8 cellular contexts compared by ENCODE assay signal in the genomic region with DNA sequence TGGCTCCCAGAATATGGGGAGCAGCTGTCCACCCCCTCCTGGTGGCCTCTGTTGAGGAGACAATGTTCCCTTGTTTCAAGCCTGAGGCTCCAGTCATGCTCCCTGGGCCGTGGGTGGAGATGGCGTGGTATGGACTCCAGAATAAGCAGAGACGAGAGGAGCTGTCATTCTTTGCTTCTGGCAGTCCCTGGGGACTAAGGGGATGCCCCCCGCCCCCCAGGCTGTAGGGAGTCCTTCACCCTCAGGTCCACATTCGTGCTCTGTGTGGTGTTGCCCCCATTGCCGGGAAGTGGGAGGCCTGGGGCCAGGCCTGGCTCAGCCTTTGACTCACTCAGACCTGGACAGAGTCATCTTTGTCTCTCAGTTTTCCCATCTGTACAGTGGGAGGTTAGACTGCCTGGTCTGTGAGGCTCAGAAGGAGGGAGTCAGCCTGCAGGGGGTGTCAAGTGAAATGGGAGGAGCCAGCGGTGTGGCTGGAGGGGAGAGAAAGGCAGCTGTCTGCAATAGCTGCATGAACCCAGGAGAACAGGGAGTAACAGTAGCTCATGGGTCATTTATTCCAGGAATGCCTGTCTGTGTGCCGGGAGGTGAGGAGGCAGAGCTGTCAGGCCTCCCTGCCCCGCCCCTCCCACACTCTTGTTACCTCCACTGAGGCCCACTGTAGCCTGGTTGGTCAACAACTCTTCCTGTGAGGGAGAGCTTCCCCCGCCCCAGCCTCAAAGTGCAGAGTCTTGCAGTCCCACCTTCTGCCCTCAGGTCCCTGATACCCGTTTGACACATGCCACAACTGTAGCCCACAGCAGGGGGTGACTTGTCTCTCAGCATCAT. TPM values are rescaled to one million over a fixed set of nuclear protein-coding genes. Genes with fewer than 3 reads are reported as not detected.
DNase-seq lines count a peak whose midpoint lies in the region; ATAC-seq, FAIRE-seq and TF ChIP-seq lines count a peak whose summit lies in the region.

No MANE protein-coding gene starts in this region.

- H3K27me3 ChIP-seq in HL-60 (ENCODE audit: insufficient read depth, poor library complexity, severe bottlenecking) = no peaks in the 10 kb centered on the region

- no peak for FAIRE-seq in D721Med (lab: Jason Lieb, UNC)

- H3K4me3 Mint-ChIP-seq in central memory CD8-positive, alpha-beta T cell = no peak overlapping the region
- H3K4me3 Mint-ChIP-seq in mesothelial cell of epicardium = peak overlapping the region; percentile 77

- ATAC-seq in central memory CD8-positive, alpha-beta T cell (replicated peaks; ENCODE audit: extremely low read depth, poor library complexity, severe bottlenecking) = peak; percentile 58
- ATAC-seq in HG03025 (IDR thresholded peaks at IDR 0.05; ENCODE audit: low FRiP score, unreplicated experiment) (no peak), HG03520 (IDR thresholded peaks at IDR 0.05; ENCODE audit: unreplicated experiment) (no peak)

- no peak overlapping the region for H3K4me3 ChIP-seq in HL-60 (replicated peaks; ENCODE audit: insufficient read depth, low read length)

- no peak for TF ChIP-seq CTCF in HL-60 (IDR thresholded peaks at IDR 0.05; ENCODE audit: insufficient read depth, low read length)
- no peak for TF ChIP-seq CTCF in mesothelial cell of epicardium (IDR thresholded peaks at IDR 0.05; ENCODE audit: unreplicated experiment)
- TF ChIP-seq CTCF in D721Med (IDR thresholded peaks at IDR 0.05; ENCODE audit: insufficient read depth, missing control alignments) = no peak

- no peaks in the 10 kb centered on the region for H3K36me3 Mint-ChIP-seq in central memory CD8-positive, alpha-beta T cell (ENCODE audit: insufficient read depth)
- H3K36me3 Mint-ChIP-seq in mesothelial cell of epicardium = peaks cover 9% of the 10 kb centered on the region

- H3K27me3 Mint-ChIP-seq in central memory CD8-positive, alpha-beta T cell = peaks cover 6% of the 10 kb centered on the region
- H3K27me3 Mint-ChIP-seq in mesothelial cell of epicardium (ENCODE audit: low read depth) = no peaks in the 10 kb centered on the region

- H3K9me3 Mint-ChIP-seq in central memory CD8-positive, alpha-beta T cell = no peaks in the 10 kb centered on the region
- H3K9me3 Mint-ChIP-seq in mesothelial cell of epicardium = no peaks in the 10 kb centered on the region

- DNase-seq in AG08396 (ENCODE audit: low spot score) (peak; percentile 61), HL-60 (ENCODE audit: low read depth in 1 of 2, low spot score in 1 of 2) (peak in 1 of 2 experiments; percentile 23), mesothelial cell of epicardium (ENCODE audit: low spot score in 2 of 2, unreplicated experiment in 2 of 2) (no peak), D721Med (ENCODE audit: insufficient read length, low spot score) (no peak), NCI-H748 (lab: John Stamatoyannopoulos, UW; ENCODE audit: unreplicated experiment) (no peak)
- DNase-seq in central memory CD8-positive, alpha-beta T cell (ENCODE audit: low spot score in 2 of 2) = no peak

- H3K27ac ChIP-seq in HL-60 (replicated peaks) = peak overlapping the region; percentile 19; the same call in 1 of the 2 replicates

- H3K4me1 Mint-ChIP-seq in central memory CD8-positive, alpha-beta T cell = peaks cover 13% of the 10 kb centered on the region
- H3K4me1 Mint-ChIP-seq in mesothelial cell of epicardium = peaks cover 79% of the 10 kb centered on the region

- H3K27ac Mint-ChIP-seq in central memory CD8-positive, alpha-beta T cell (ENCODE audit: low read depth) = peak overlapping the region; percentile 29
- H3K27ac Mint-ChIP-seq in mesothelial cell of epicardium = peak overlapping the region; percentile 98

RNA-seq across cellular contexts. Expression of a gene that starts 6.3 kb away (rescaled TPM):
- 136 to 150 TPM (median 140 TPM) in 3 replicates for total RNA-seq in mesothelial cell of epicardium

RNA-seq across cellular contexts. Expression of a gene that starts 42.2 kb away (rescaled TPM):
- 0.36 to 0.51 TPM (median 0.45 TPM) in 3 replicates for total RNA-seq in mesothelial cell of epicardium
